8 cellular contexts compared by ENCODE assay signal in genomic region chr14:76762617-76763361, GRCh38. TPM values are rescaled to one million over a fixed set of nuclear protein-coding genes. Genes with fewer than 3 reads are reported as not detected.
DNase-seq lines count a peak whose midpoint lies in the region; ATAC-seq and TF ChIP-seq lines count a peak whose summit lies in the region.

No MANE protein-coding gene starts in this region.

- H3K9ac ChIP-seq in GM23248: peak overlapping the region; percentile 54

- CTCF ChIA-PET in activated CD8-positive, alpha-beta T cell treated with anti-CD3 and anti-CD28 coated beads for 36 hours (lab: Charles Lee): interaction anchor here (1.0 kb wide), 1 partner anchor 22 kb away, joined by 3 read pairs; no protein-coding TSS in a partner anchor

- POLR2A ChIA-PET in activated CD8-positive, alpha-beta T cell treated with anti-CD3 and anti-CD28 coated beads for 36 hours (lab: Charles Lee): no interaction called here

- peak overlapping the region; percentile 97 for H2AFZ ChIP-seq in GM23248

- ATAC-seq in activated CD8-positive, alpha-beta T cell treated with anti-CD3 and anti-CD28 coated beads for 36 hours: no peak
- peak; percentile 14 for ATAC-seq in sciatic nerve

- no peaks in the 10 kb centered on the region for H3K79me2 ChIP-seq in GM23248 (ENCODE audit: insufficient read depth)

- H3K9me3 ChIP-seq in GM23248 (ENCODE audit: low read depth) (no peaks in the 10 kb centered on the region), left ventricle myocardium inferior (replicated peaks) (no peaks in the 10 kb centered on the region)

- H3K27ac Mint-ChIP-seq in activated CD8-positive, alpha-beta T cell treated with anti-CD3 and anti-CD28 coated beads for 36 hours: no peak overlapping the region

- H4K20me1 ChIP-seq in GM23248 (ENCODE audit: insufficient read depth): no peaks in the 10 kb centered on the region

- intact Hi-C loops in activated CD8-positive, alpha-beta T cell treated with anti-CD3 and anti-CD28 coated beads for 36 hours (cut with micrococcal nuclease): no loop called here
- intact Hi-C loops in left ventricle myocardium inferior (cut with micrococcal nuclease) (no loop called here), sciatic nerve (cut with DNase I) (no loop called here)

- no peak for TF ChIP-seq CTCF in activated CD8-positive, alpha-beta T cell treated with anti-CD3 and anti-CD28 coated beads for 36 hours (IDR thresholded peaks at IDR 0.05)
- TF ChIP-seq CTCF in left ventricle myocardium inferior (IDR thresholded peaks at IDR 0.05; ENCODE audit: borderline replicate concordance) (no peak), GM13976 (IDR thresholded peaks at IDR 0.05; ENCODE audit: borderline replicate concordance, control extremely low read depth, extremely low read depth, insufficient read depth, missing control alignments) (no peak)

- peak overlapping the region; percentile 71 for H3K4me3 Mint-ChIP-seq in activated CD8-positive, alpha-beta T cell treated with anti-CD3 and anti-CD28 coated beads for 36 hours

- H3K36me3 ChIP-seq in GM23248 (ENCODE audit: low read depth) (no peaks in the 10 kb centered on the region), left ventricle myocardium inferior (peaks cover 6% of the 10 kb centered on the region)

- DNase-seq in GM23248 (peak; percentile 34), left ventricle myocardium inferior (no peak), sciatic nerve (ENCODE audit: low spot score) (no peak), DMS79 (lab: John Stamatoyannopoulos, UW) (no peak), T1000 (lab: John Stamatoyannopoulos, UW) (no peak), NCI-H187 (lab: John Stamatoyannopoulos, UW) (no peak), GM13976 (ENCODE audit: low spot score) (no peak)
- DNase-seq in activated CD8-positive, alpha-beta T cell treated with anti-CD3 and anti-CD28 coated beads for 36 hours: no peak

- H3K4me3 ChIP-seq in GM23248 (peak overlapping the region; percentile 76), left ventricle myocardium inferior (peak overlapping the region; percentile 93)

- no peaks in the 10 kb centered on the region for H3K9me3 Mint-ChIP-seq in activated CD8-positive, alpha-beta T cell treated with anti-CD3 and anti-CD28 coated beads for 36 hours

- peak overlapping the region; percentile 89 for H3K4me2 ChIP-seq in GM23248 (ENCODE audit: unreplicated experiment)

- H3K4me1 ChIP-seq in GM23248 (ENCODE audit: insufficient read depth) (0 out of 2 replicates have a peak, but pooled peaks cover 4% of the 10 kb centered on the region), left ventricle myocardium inferior (peaks cover 67% of the 10 kb centered on the region)

- no peaks in the 10 kb centered on the region for H3F3A ChIP-seq in GM23248 (ENCODE audit: insufficient read depth)

- H3K27me3 ChIP-seq in GM23248 (replicated peaks; ENCODE audit: insufficient read depth): no peaks in the 10 kb centered on the region
- peaks cover 6% of the 10 kb centered on the region for H3K27me3 ChIP-seq in left ventricle myocardium inferior (ENCODE audit: low read depth)

- H3K9me2 ChIP-seq in GM23248 (ENCODE audit: insufficient read depth): no peaks in the 10 kb centered on the region

- no peaks in the 10 kb centered on the region for H3K36me3 Mint-ChIP-seq in activated CD8-positive, alpha-beta T cell treated with anti-CD3 and anti-CD28 coated beads for 36 hours (ENCODE audit: low read depth)

- peaks cover 4% of the 10 kb centered on the region for H3K4me1 Mint-ChIP-seq in activated CD8-positive, alpha-beta T cell treated with anti-CD3 and anti-CD28 coated beads for 36 hours (ENCODE audit: low read depth)

- H3K27me3 Mint-ChIP-seq in activated CD8-positive, alpha-beta T cell treated with anti-CD3 and anti-CD28 coated beads for 36 hours: peaks cover 39% of the 10 kb centered on the region

- in situ Hi-C loops in GM23248 (cut with MboI): no loop called here
- in situ Hi-C loops in GM13976 (cut with MboI; ENCODE audit: low sequenced_read_pairs, unreplicated experiment): no loop called here

- 53 to 56% methylated on average over 27 of the region's 27 CpGs for WGBS in GM23248 (ENCODE audit: low coverage in 1 of 2, low lambda C conversion rate in 2 of 2, missing lambda C conversion rate in 2 of 2), 2 experiments

- H3K27ac ChIP-seq in GM23248: no peak overlapping the region
- H3K27ac ChIP-seq in left ventricle myocardium inferior (replicated peaks): peak overlapping the region; percentile 93

RNA-seq across cellular contexts. Expression of gene VASH1, which starts 1.5 kb away (rescaled TPM):
- total RNA-seq in GM23248 (2014; rRNA removed; shearing (Covaris generic)): 2.6 and 2.9 TPM in 2 replicates
- polyA plus RNA-seq in GM23248 (2016; fragmentation: Nextera tagmentation; extraction: Ambion mirVana): 2.1 and 2.2 TPM in 2 replicates
- total RNA-seq in activated CD8-positive, alpha-beta T cell treated with anti-CD3 and anti-CD28 coated beads for 36 hours: 1 to 10 TPM; 1.7 to 2.2 TPM
- total RNA-seq in left ventricle myocardium inferior: 12.4 TPM
- total RNA-seq in sciatic nerve: 19.3 TPM

RNA-seq across cellular contexts. Expression of gene ANGEL1, which starts 49.9 kb away (rescaled TPM):
- total RNA-seq in GM23248 (2014; rRNA removed; shearing (Covaris generic)): 3.7 and 7.3 TPM in 2 replicates
- polyA plus RNA-seq in GM23248 (2016; fragmentation: Nextera tagmentation; extraction: Ambion mirVana): 4.9 TPM in 2 replicates
- 10 to 100 TPM; 16.5 to 21.5 TPM for total RNA-seq in activated CD8-positive, alpha-beta T cell treated with anti-CD3 and anti-CD28 coated beads for 36 hours
- 9.3 TPM for total RNA-seq in left ventricle myocardium inferior
- total RNA-seq in sciatic nerve: 35.7 TPM
